In genomic region chr17:444879-445454, GRCh38 we compare ENCODE assay signal across 19 cellular contexts. TPM values are rescaled to one million over a fixed set of nuclear protein-coding genes. Genes with fewer than 3 reads are reported as not detected.
A peak's percentile ranks its signal among the peaks of the same experiment; 100 is the strongest.
DNase-seq lines count a peak whose midpoint lies in the region; ATAC-seq and TF ChIP-seq lines count a peak whose summit lies in the region.
"Had no signal": no experiment of that assay in that cellular context is flagged by ENCODE, and none has a peak within 500 bp of the region (broad histone marks: within the 10 kb centered on the region; RNA-seq: fewer than 3 reads in every experiment).

No MANE protein-coding gene starts in this region.

- ATAC-seq in activated naive CD4-positive, alpha-beta T cell treated with anti-CD3 and anti-CD28 coated beads, Interleukin-2, amount 50 U/mL, for 72 hours = peak; percentile 50 to 87
- ATAC-seq: PC-3 had no signal

- peak; percentile 22 for DNase-seq in activated CD4-positive, alpha-beta T cell treated with anti-CD3 and anti-CD28 coated beads for 48 hours
- no peak for DNase-seq in activated CD4-positive, alpha-beta T cell treated with anti-CD3 and anti-CD28 coated beads, Interleukin-2, amount 50 U/mL, for 4 hours
- no peak for DNase-seq in activated naive CD4-positive, alpha-beta T cell treated with Interleukin-2 at 50 U/mL for 16 hours
- no peak for DNase-seq in activated naive CD4-positive, alpha-beta T cell treated with anti-CD3 and anti-CD28 coated beads, Interleukin-2, amount 50 U/mL, for 72 hours (ENCODE audit: low spot score in 2 of 2)
- DNase-seq in progenitor cell of endocrine pancreas (ENCODE audit: low spot score, unreplicated experiment) (no peak), NCI-H1694 treated with DMSO at 0.1 percent for 48 hours (lab: John Stamatoyannopoulos, UW) (no peak)
- DNase-seq: BE2C; Caco-2; CD4-positive, alpha-beta T cell; GF-D8; H9; NCI-H1417 treated with DMSO at 0.1 percent for 48 hours; NCI-H1930; NCI-H226; NCI-H524; PC-3; RPMI8226 had no signal

- TF ChIP-seq CTCF in progenitor cell of endocrine pancreas (IDR thresholded peaks at IDR 0.05; ENCODE audit: unreplicated experiment) = no peak

- H3K4me3 Mint-ChIP-seq in activated naive CD4-positive, alpha-beta T cell treated with anti-CD3 and anti-CD28 coated beads, Interleukin-2, amount 50 U/mL, for 24 hours = no peak overlapping the region
- H3K4me3 Mint-ChIP-seq in progenitor cell of endocrine pancreas (ENCODE audit: low read depth) = no peak overlapping the region
- H3K4me3 Mint-ChIP-seq: CD4-positive, alpha-beta T cell; H9 had no signal

- peak overlapping the region; percentile 46 for H3K27ac Mint-ChIP-seq in activated naive CD4-positive, alpha-beta T cell treated with anti-CD3 and anti-CD28 coated beads, Interleukin-2, amount 50 U/mL, for 24 hours
- peak overlapping the region in 1 of 2 donors; percentile 50 for H3K27ac Mint-ChIP-seq in activated naive CD4-positive, alpha-beta T cell treated with anti-CD3 and anti-CD28 coated beads, Interleukin-2, amount 50 U/mL, for 72 hours
- H3K27ac Mint-ChIP-seq in progenitor cell of endocrine pancreas = peak overlapping the region; percentile 69
- H3K27ac Mint-ChIP-seq: CD4-positive, alpha-beta T cell had no signal

- H3K36me3 Mint-ChIP-seq in activated naive CD4-positive, alpha-beta T cell treated with anti-CD3 and anti-CD28 coated beads, Interleukin-2, amount 50 U/mL, for 24 hours = peaks cover 4% of the 10 kb centered on the region
- peaks cover 0 to 7% of the 10 kb centered on the region in 2 donors for H3K36me3 Mint-ChIP-seq in activated naive CD4-positive, alpha-beta T cell treated with anti-CD3 and anti-CD28 coated beads, Interleukin-2, amount 50 U/mL, for 72 hours
- peaks cover 2% of the 10 kb centered on the region for H3K36me3 Mint-ChIP-seq in progenitor cell of endocrine pancreas (ENCODE audit: insufficient read depth)

- H3K27me3 Mint-ChIP-seq in activated naive CD4-positive, alpha-beta T cell treated with anti-CD3 and anti-CD28 coated beads, Interleukin-2, amount 50 U/mL, for 24 hours = no peaks in the 10 kb centered on the region
- no peaks in the 10 kb centered on the region for H3K27me3 Mint-ChIP-seq in progenitor cell of endocrine pancreas
- H3K27me3 Mint-ChIP-seq: CD4-positive, alpha-beta T cell had no signal

- H3K4me1 Mint-ChIP-seq in activated naive CD4-positive, alpha-beta T cell treated with anti-CD3 and anti-CD28 coated beads, Interleukin-2, amount 50 U/mL, for 24 hours = peaks cover 18% of the 10 kb centered on the region
- peaks cover 6% of the 10 kb centered on the region for H3K4me1 Mint-ChIP-seq in progenitor cell of endocrine pancreas (ENCODE audit: low read depth)

- no peaks in the 10 kb centered on the region for H3K9me3 Mint-ChIP-seq in activated naive CD4-positive, alpha-beta T cell treated with anti-CD3 and anti-CD28 coated beads, Interleukin-2, amount 50 U/mL, for 24 hours
- H3K9me3 Mint-ChIP-seq in activated naive CD4-positive, alpha-beta T cell treated with anti-CD3 and anti-CD28 coated beads, Interleukin-2, amount 50 U/mL, for 72 hours = no peaks in the 10 kb centered on the region
- no peaks in the 10 kb centered on the region for H3K9me3 Mint-ChIP-seq in progenitor cell of endocrine pancreas (ENCODE audit: low read depth)
- H3K9me3 Mint-ChIP-seq: CD4-positive, alpha-beta T cell; H9 had no signal

RNA-seq across cellular contexts. Expression of gene RFLNB, which starts 0.8 kb away (rescaled TPM):
- total RNA-seq in activated naive CD4-positive, alpha-beta T cell treated with anti-CD3 and anti-CD28 coated beads, Interleukin-2, amount 50 U/mL, for 72 hours = 10 to 100 TPM; 42.3 to 71.5 TPM
- 10.7 and 11.1 TPM in 2 replicates for total RNA-seq in progenitor cell of endocrine pancreas
- total RNA-seq: HT-29 had no signal
